12 cellular contexts compared by ENCODE assay signal in the genomic region with DNA sequence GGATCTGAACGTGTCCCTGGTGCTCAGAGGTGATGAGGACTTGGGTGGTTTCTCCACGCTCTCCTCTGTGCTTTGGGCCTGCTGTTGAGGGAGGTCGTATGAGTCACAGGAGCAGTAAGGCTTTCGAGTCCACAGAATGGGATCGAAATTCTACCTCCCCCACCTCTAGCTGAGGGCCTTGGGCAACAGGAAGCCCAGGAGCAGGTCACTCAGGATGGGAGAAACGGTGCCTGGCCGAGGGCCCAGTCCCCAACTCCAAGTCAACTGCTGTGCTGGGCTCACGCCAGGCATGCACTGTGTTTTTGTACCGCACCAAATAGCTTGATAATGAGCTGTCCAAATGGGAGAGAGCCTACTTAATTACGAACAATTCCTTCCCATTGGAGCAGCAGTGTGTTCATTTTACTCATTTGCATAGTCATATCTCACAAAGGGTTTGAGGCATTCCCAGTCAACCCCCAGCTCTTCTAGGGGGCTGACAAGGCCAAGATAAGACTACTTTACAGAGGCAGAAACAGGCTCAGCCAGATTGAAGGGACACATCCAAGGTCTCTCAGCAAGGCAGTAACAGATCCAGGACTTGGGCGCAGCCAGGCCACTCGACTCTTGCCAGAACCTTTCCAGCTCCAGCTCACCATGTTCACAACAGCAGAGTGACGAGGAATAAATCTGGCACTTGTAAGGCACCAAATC. TPM values are rescaled to one million over a fixed set of nuclear protein-coding genes. Genes with fewer than 3 reads are reported as not detected.
DNase-seq lines count a peak whose midpoint lies in the region; ATAC-seq and TF ChIP-seq lines count a peak whose summit lies in the region.
"Had no signal": no experiment of that assay in that cellular context is flagged by ENCODE, and none has a peak within 500 bp of the region (broad histone marks: within the 10 kb centered on the region; RNA-seq: fewer than 3 reads in every experiment).

No MANE protein-coding gene starts in this region.

- TF ChIP-seq CTCF in prostate gland (IDR thresholded peaks at IDR 0.05) = no peak

- no peaks in the 10 kb centered on the region for H3K36me3 ChIP-seq in prostate gland

- intact Hi-C loops in prostate gland (cut with DNase I) = no loop called here

- no peaks in the 10 kb centered on the region for H3K27me3 ChIP-seq in prostate gland (replicated peaks; ENCODE audit: insufficient read depth)

- 57% methylated on average over 13 of the region's 13 CpGs for WGBS in prostate gland

- H3K27ac ChIP-seq in prostate gland = no peak overlapping the region

- ATAC-seq in GM21825 (IDR thresholded peaks at IDR 0.05; ENCODE audit: unreplicated experiment) (no peak), HG03108 (IDR thresholded peaks at IDR 0.05; ENCODE audit: unreplicated experiment) (no peak)

- H3K9me3 ChIP-seq in prostate gland = no peaks in the 10 kb centered on the region

- H3K4me3 ChIP-seq in prostate gland = no peak overlapping the region

- TF ChIP-seq POLR2A in prostate gland (IDR thresholded peaks at IDR 0.05) = no peak

- peak; percentile 49 for DNase-seq in Ammon's horn (ENCODE audit: low spot score)
- peak; percentile 86 for DNase-seq in NCI-H226
- DNase-seq in ecto neural progenitor cell (ENCODE audit: low spot score) = peak; percentile 48
- peak; percentile 87 for DNase-seq in mesenteric fat pad (ENCODE audit: low spot score)
- DNase-seq in prostate gland (ENCODE audit: low spot score) = no peak
- no peak for DNase-seq in NCI-H510A treated with DMSO at 0.1 percent for 48 hours (lab: John Stamatoyannopoulos, UW)
- DNase-seq: activated gamma-delta T cell, DND-41, hippocampal formation, T-helper 2 cell had no signal

- H3K4me1 ChIP-seq in prostate gland (replicated peaks) = no peaks in the 10 kb centered on the region

RNA-seq across cellular contexts. Expression of a gene that starts 53.6 kb away (rescaled TPM):
- total RNA-seq in mesenteric fat pad = 1.9 TPM
- 1 to 10 TPM; 2.0 to 7.7 TPM for total RNA-seq in prostate gland

Comparison
In these comparisons a context has a peak if more than half of its experiments do, and no peak if none do; other contexts are left out.
1. DNase-seq: peak in Ammon's horn (single experiment), NCI-H226 (single experiment), ecto neural progenitor cell (single experiment) and mesenteric fat pad (single experiment); none in prostate gland (single experiment) and NCI-H510A treated with DMSO at 0.1 percent for 48 hours (single experiment).